20 cellular contexts compared by ENCODE assay signal in genomic region chr10:86586516-86586915, GRCh38.
"Had no signal": no experiment of that assay in that cellular context is flagged by ENCODE, and none has a peak within 500 bp of the region (broad histone marks: within the 10 kb centered on the region; RNA-seq: fewer than 3 reads in every experiment).

No MANE protein-coding gene starts in this region.

- H3K27me3 Mint-ChIP-seq: naive thymus-derived CD4-positive, alpha-beta T cell had no signal

- DNase-seq: activated B cell treated with CpG ODN at 0.5 μM for 24 hours; activated CD4-positive, alpha-beta T cell treated with anti-CD3 and anti-CD28 coated beads for 48 hours; activated CD8-positive, alpha-beta memory T cell treated with anti-CD3 and anti-CD28 coated beads, Interleukin-2, amount 50 U/mL, for 4 hours; activated CD8-positive, alpha-beta T cell treated with anti-CD3 and anti-CD28 coated beads, Interleukin-2, amount 10 ng/mL, durations not matched to agents 7 days and 5 days; activated gamma-delta T cell; activated T-cell treated with anti-CD3 and anti-CD28 coated beads, Interleukin-2, amount 50 U/mL, for 72 hours; esophagus squamous epithelium; left colon; lower lobe of right lung; mucosa of descending colon; naive thymus-derived CD4-positive, alpha-beta T cell; right cardiac atrium; stimulated activated CD4-positive, alpha-beta T cell treated with anti-CD3 and anti-CD28 coated beads, Interleukin-15, amount 100 ng/mL, for 24 hours; stimulated activated CD4-positive, alpha-beta T cell treated with anti-CD3 and anti-CD28 coated beads, Interleukin-4, amount 100 ng/mL, for 1 hour; stimulated activated naive B cell treated with anti-CD40 and anti-IgM and Interleukin-4, amounts not matched to agents 10 μg/mL and 1 μg/mL and 100 μg/mL, for 72 hours; SW 1271; trophoblast cell had no signal

- H3K4me1 Mint-ChIP-seq: activated B cell treated with CpG ODN at 0.5 μM for 24 hours had no signal

- ATAC-seq: activated CD8-positive, alpha-beta T cell treated with anti-CD3 and anti-CD28 coated beads, Interleukin-2, amount 10 ng/mL, durations not matched to agents 7 days and 5 days; activated naive CD4-positive, alpha-beta T cell treated with anti-CD3 and anti-CD28 coated beads, Interleukin-2, amount 50 U/mL, for 72 hours; activated T-cell treated with anti-CD3 and anti-CD28 coated beads, Interleukin-2, amount 50 U/mL, for 72 hours; naive thymus-derived CD4-positive, alpha-beta T cell; right cardiac atrium; stimulated activated naive B cell treated with anti-CD40 and anti-IgM and Interleukin-4, amounts not matched to agents 10 μg/mL and 1 μg/mL and 100 μg/mL, for 72 hours had no signal

- H3K9me3 Mint-ChIP-seq: activated B cell treated with CpG ODN at 0.5 μM for 24 hours; activated naive CD4-positive, alpha-beta T cell treated with anti-CD3 and anti-CD28 coated beads, Interleukin-2, amount 50 U/mL, for 72 hours; activated T-cell treated with anti-CD3 and anti-CD28 coated beads, Interleukin-2, amount 50 U/mL, for 72 hours; naive thymus-derived CD4-positive, alpha-beta T cell; stimulated activated naive B cell treated with anti-CD40 and anti-IgM and Interleukin-4, amounts not matched to agents 10 μg/mL and 1 μg/mL and 100 μg/mL, for 72 hours; T-helper 2 cell treated with Interferon-gamma antibody and Interleukin-4, amounts not matched to agents 5 μg/mL and 100 μg/mL, for 36 hours had no signal

- H3K27ac ChIP-seq: esophagus squamous epithelium, lower lobe of right lung, skin epidermis had no signal

- H3K36me3 ChIP-seq: esophagus squamous epithelium, lower lobe of right lung had no signal

- H3K4me3 ChIP-seq: esophagus squamous epithelium, lower lobe of right lung, mucosa of descending colon, skin epidermis had no signal

- H3K4me3 Mint-ChIP-seq: activated B cell treated with CpG ODN at 0.5 μM for 24 hours; activated CD8-positive, alpha-beta T cell treated with anti-CD3 and anti-CD28 coated beads, Interleukin-2, amount 10 ng/mL, durations not matched to agents 7 days and 5 days; activated T-cell treated with anti-CD3 and anti-CD28 coated beads, Interleukin-2, amount 50 U/mL, for 72 hours; naive thymus-derived CD4-positive, alpha-beta T cell; stimulated activated naive B cell treated with anti-CD40 and anti-IgM and Interleukin-4, amounts not matched to agents 10 μg/mL and 1 μg/mL and 100 μg/mL, for 72 hours; T-helper 2 cell treated with Interferon-gamma antibody and Interleukin-4, amounts not matched to agents 5 μg/mL and 100 μg/mL, for 36 hours had no signal

- H3K36me3 Mint-ChIP-seq: activated naive CD4-positive, alpha-beta T cell treated with anti-CD3 and anti-CD28 coated beads, Interleukin-2, amount 50 U/mL, for 72 hours; naive thymus-derived CD4-positive, alpha-beta T cell; stimulated activated naive B cell treated with anti-CD40 and anti-IgM and Interleukin-4, amounts not matched to agents 10 μg/mL and 1 μg/mL and 100 μg/mL, for 72 hours had no signal

- H3K27me3 ChIP-seq: esophagus squamous epithelium had no signal

- H3K27ac Mint-ChIP-seq: activated B cell treated with CpG ODN at 0.5 μM for 24 hours; activated CD8-positive, alpha-beta T cell treated with anti-CD3 and anti-CD28 coated beads, Interleukin-2, amount 10 ng/mL, durations not matched to agents 7 days and 5 days; activated naive CD4-positive, alpha-beta T cell treated with anti-CD3 and anti-CD28 coated beads, Interleukin-2, amount 50 U/mL, for 72 hours; activated T-cell treated with anti-CD3 and anti-CD28 coated beads, Interleukin-2, amount 50 U/mL, for 72 hours; naive thymus-derived CD4-positive, alpha-beta T cell; stimulated activated naive B cell treated with anti-CD40 and anti-IgM and Interleukin-4, amounts not matched to agents 10 μg/mL and 1 μg/mL and 100 μg/mL, for 72 hours; T-helper 2 cell treated with Interferon-gamma antibody and Interleukin-4, amounts not matched to agents 5 μg/mL and 100 μg/mL, for 36 hours had no signal

- H3K9me3 ChIP-seq: esophagus squamous epithelium, lower lobe of right lung, mucosa of descending colon had no signal
